In the genomic region with DNA sequence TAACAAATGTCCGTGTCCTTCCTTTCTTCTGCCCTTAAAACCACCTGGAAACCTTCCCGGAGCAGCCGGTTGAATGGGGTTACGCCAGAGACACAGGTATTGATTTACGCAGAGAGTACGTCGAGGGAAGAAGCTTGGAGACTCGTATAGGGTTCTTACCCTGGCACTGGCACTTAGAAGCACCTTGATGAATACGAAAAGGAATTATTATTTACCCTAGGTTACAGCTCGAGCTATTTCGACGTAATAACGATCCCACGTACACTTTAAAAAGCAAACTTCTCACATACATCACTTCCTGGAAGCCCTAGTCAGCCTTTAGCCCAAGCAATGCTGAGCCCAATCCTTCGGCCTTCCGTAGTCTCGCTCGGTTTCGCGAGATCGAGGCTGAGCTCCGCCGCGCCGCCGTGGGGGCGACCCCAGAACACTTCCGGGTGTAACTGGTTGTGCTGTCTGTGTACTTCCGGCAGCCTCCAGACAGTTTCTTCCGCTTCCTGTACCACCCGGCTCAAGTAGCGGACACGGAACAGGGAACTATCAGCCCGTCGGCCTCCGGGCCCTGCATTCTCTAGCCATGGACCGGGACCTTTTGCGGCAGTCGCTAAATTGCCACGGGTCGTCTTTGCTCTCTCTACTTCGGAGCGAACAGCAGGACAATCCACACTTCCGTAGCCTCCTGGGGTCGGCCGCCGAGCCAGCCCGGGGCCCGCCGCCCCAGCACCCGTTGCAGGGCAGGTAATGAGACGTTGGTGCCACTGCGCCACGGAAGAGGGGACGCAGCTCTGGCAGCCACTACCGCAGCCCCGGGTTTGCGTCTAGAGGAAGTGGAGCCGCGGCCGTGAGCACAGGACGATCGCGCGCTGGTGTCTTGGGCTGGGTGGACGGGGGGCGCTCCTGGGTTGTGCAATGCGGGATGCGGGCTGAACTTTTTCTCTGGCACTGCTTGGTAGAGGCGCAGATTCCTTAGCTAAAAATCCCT, we compare ENCODE assay signal across 1 cellular context.
TF ChIP-seq lines count a peak whose summit lies in the region.

Gene TTC14, plus strand, starts transcription at position 476 of the 979 bp plus-strand sequence. Its CDS starts 99 bp downstream, at position 575.

TF ChIP-seq in IMR-90, 13 proteins besides CTCF, POLR2A, EP300 and RAD21 (continued from another document):
- TF ChIP-seq RFX5 (IDR thresholded peaks at IDR 0.05; ENCODE audit: low read depth, low read length) (no peak), MAZ (IDR thresholded peaks at IDR 0.05; ENCODE audit: borderline replicate concordance, low read depth, low read length) (peak; percentile 93), CEBPB (IDR thresholded peaks at IDR 0.05; ENCODE audit: low read depth, low read length) (peak; percentile 92), USF2 (IDR thresholded peaks at IDR 0.05; ENCODE audit: low read depth, low read length) (no peak), MAFK (IDR thresholded peaks at IDR 0.05; ENCODE audit: low read depth, low read length) (no peak)
